33 cellular contexts compared by ENCODE assay signal in genomic region chr1:113692824-113693431, GRCh38.
"Had no signal": no experiment of that assay in that cellular context is flagged by ENCODE, and none has a peak within 500 bp of the region (broad histone marks: within the 10 kb centered on the region; RNA-seq: fewer than 3 reads in every experiment).

No MANE protein-coding gene starts in this region.

- H3K4me3 ChIP-seq: adrenal gland, body of pancreas had no signal

- H3K27me3 ChIP-seq: adrenal gland, body of pancreas had no signal

- H3K27ac ChIP-seq: adrenal gland, body of pancreas, epithelial cell of prostate had no signal

- H3K27me3 Mint-ChIP-seq: activated CD8-positive, alpha-beta memory T cell treated with anti-CD3 and anti-CD28 coated beads, Interleukin-2, amount 10 ng/mL, durations not matched to agents 7 days and 5 days; activated CD8-positive, alpha-beta T cell treated with anti-CD3 and anti-CD28 coated beads for 36 hours; activated naive CD4-positive, alpha-beta T cell treated with anti-CD3 and anti-CD28 coated beads, Interleukin-2, amount 50 U/mL, for 24 hours; activated naive CD8-positive, alpha-beta T cell treated with anti-CD3 and anti-CD28 coated beads for 36 hours; activated naive CD8-positive, alpha-beta T cell treated with anti-CD3 and anti-CD28 coated beads, Interleukin-2, amount 50 U/mL, for 24 hours; effector memory CD8-positive, alpha-beta T cell; T-cell had no signal

- H3K27ac Mint-ChIP-seq: activated CD8-positive, alpha-beta memory T cell treated with anti-CD3 and anti-CD28 coated beads, Interleukin-2, amount 10 ng/mL, durations not matched to agents 7 days and 5 days; activated CD8-positive, alpha-beta T cell treated with anti-CD3 and anti-CD28 coated beads for 36 hours; activated naive CD4-positive, alpha-beta T cell treated with anti-CD3 and anti-CD28 coated beads for 36 hours; activated naive CD4-positive, alpha-beta T cell treated with anti-CD3 and anti-CD28 coated beads, Interleukin-2, amount 50 U/mL, for 24 hours; activated naive CD8-positive, alpha-beta T cell treated with anti-CD3 and anti-CD28 coated beads for 36 hours; activated naive CD8-positive, alpha-beta T cell treated with anti-CD3 and anti-CD28 coated beads, Interleukin-2, amount 50 U/mL, for 24 hours; activated T-helper 1 cell treated with anti-CD3 and anti-CD28 coated beads, Interleukin-12 subunit alpha, Interleukin-12 subunit beta, Interleukin-2, Interleukin-4 antibody, amounts not matched to agents 30 ng/mL and 10 ng/mL and 1 ng/mL, durations not matched to agents 14 hours and 24 hours and 36 hours; activated T-helper 2 cell treated with anti-CD3 and anti-CD28 coated beads, Interferon-gamma antibody, Interleukin-2, Interleukin-4, amounts not matched to agents 10 μg/mL and 5 μg/mL and 100 μg/mL, durations not matched to agents 14 hours and 24 hours and 36 hours; effector memory CD8-positive, alpha-beta T cell; T-cell; T-helper 1 cell treated with Interleukin-12 subunit alpha and Interleukin-12 subunit beta and Interleukin-4 antibody, amounts not matched to agents 30 μg/mL and 1 μg/mL, for 36 hours had no signal

- H3K9me3 ChIP-seq: body of pancreas had no signal

- DNase-seq: activated CD4-positive, alpha-beta T cell treated with anti-CD3 and anti-CD28 coated beads for 4 hours; activated CD4-positive, alpha-beta T cell treated with anti-CD3 and anti-CD28 coated beads, Interleukin-2, amount 50 U/mL, for 1 hour; activated CD4-positive, alpha-beta T cell treated with anti-CD3 and anti-CD28 coated beads, Interleukin-2, amount 50 U/mL, for 48 hours; activated CD4-positive, CD25-positive, alpha-beta regulatory T cell; activated CD4-positive, CD25-positive, alpha-beta regulatory T cell treated with anti-CD3 and anti-CD28 coated beads, Interleukin-2, amount 50 U/mL, for 72 hours; activated CD8-positive, alpha-beta memory T cell treated with anti-CD3 and anti-CD28 coated beads, Interleukin-2, amount 10 ng/mL, durations not matched to agents 7 days and 5 days; activated CD8-positive, alpha-beta memory T cell treated with anti-CD3 and anti-CD28 coated beads, Interleukin-2, amount 50 U/mL, for 4 hours; activated CD8-positive, alpha-beta T cell treated with anti-CD3 and anti-CD28 coated beads for 36 hours; activated effector memory CD4-positive, alpha-beta T cell treated with anti-CD3 and anti-CD28 coated beads, Interleukin-2, amount 50 U/mL, for 16 hours; activated naive CD4-positive, alpha-beta T cell treated with anti-CD3 and anti-CD28 coated beads for 36 hours; activated naive CD8-positive, alpha-beta T cell treated with anti-CD3 and anti-CD28 coated beads for 36 hours; activated naive CD8-positive, alpha-beta T cell treated with anti-CD3 and anti-CD28 coated beads, Interleukin-2, amount 50 U/mL, for 24 hours; activated T-cell treated with anti-CD3 and anti-CD28 coated beads, Interleukin-2, amount 50 U/mL, for 1 hour; activated T-cell treated with anti-CD3 and anti-CD28 coated beads, Interleukin-2, amount 50 U/mL, for 48 hours; adrenal gland; amygdala; aorta; body of pancreas; caudate nucleus; cortex of kidney; dermis blood vessel endothelial cell; effector CD4-positive, alpha-beta T cell; effector memory CD8-positive, alpha-beta T cell; foreskin fibroblast; head of caudate nucleus; hippocampal formation; T-cell; T-helper 9 cell had no signal

- H3K4me3 Mint-ChIP-seq: activated CD8-positive, alpha-beta memory T cell treated with anti-CD3 and anti-CD28 coated beads, Interleukin-2, amount 10 ng/mL, durations not matched to agents 7 days and 5 days; activated CD8-positive, alpha-beta T cell treated with anti-CD3 and anti-CD28 coated beads for 36 hours; activated naive CD4-positive, alpha-beta T cell treated with anti-CD3 and anti-CD28 coated beads for 36 hours; activated naive CD4-positive, alpha-beta T cell treated with anti-CD3 and anti-CD28 coated beads, Interleukin-2, amount 50 U/mL, for 24 hours; activated naive CD8-positive, alpha-beta T cell treated with anti-CD3 and anti-CD28 coated beads for 36 hours; activated naive CD8-positive, alpha-beta T cell treated with anti-CD3 and anti-CD28 coated beads, Interleukin-2, amount 50 U/mL, for 24 hours; activated T-helper 1 cell treated with anti-CD3 and anti-CD28 coated beads, Interleukin-12 subunit alpha, Interleukin-12 subunit beta, Interleukin-2, Interleukin-4 antibody, amounts not matched to agents 30 ng/mL and 10 ng/mL and 1 ng/mL, durations not matched to agents 14 hours and 24 hours and 36 hours; effector memory CD8-positive, alpha-beta T cell; T-cell; T-helper 1 cell treated with Interleukin-12 subunit alpha and Interleukin-12 subunit beta and Interleukin-4 antibody, amounts not matched to agents 30 μg/mL and 1 μg/mL, for 36 hours had no signal

- H3K4me1 Mint-ChIP-seq: activated CD8-positive, alpha-beta memory T cell treated with anti-CD3 and anti-CD28 coated beads, Interleukin-2, amount 10 ng/mL, durations not matched to agents 7 days and 5 days; activated naive CD4-positive, alpha-beta T cell treated with anti-CD3 and anti-CD28 coated beads, Interleukin-2, amount 50 U/mL, for 24 hours; activated naive CD8-positive, alpha-beta T cell treated with anti-CD3 and anti-CD28 coated beads for 36 hours; activated naive CD8-positive, alpha-beta T cell treated with anti-CD3 and anti-CD28 coated beads, Interleukin-2, amount 50 U/mL, for 24 hours; T-cell had no signal

- H3K4me1 ChIP-seq: adrenal gland, body of pancreas had no signal
